In genomic region chr15:65836665-65837064, GRCh38 we compare ENCODE assay signal across 14 cellular contexts. TPM values are rescaled to one million over a fixed set of nuclear protein-coding genes. Genes with fewer than 3 reads are reported as not detected.
A peak's percentile ranks its signal among the peaks of the same experiment; 100 is the strongest.
DNase-seq lines count a peak whose midpoint lies in the region; ATAC-seq and TF ChIP-seq lines count a peak whose summit lies in the region.
"Had no signal": no experiment of that assay in that cellular context is flagged by ENCODE, and none has a peak within 500 bp of the region (broad histone marks: within the 10 kb centered on the region; RNA-seq: fewer than 3 reads in every experiment).

No MANE protein-coding gene starts in this region.

- peaks cover 27% of the 10 kb centered on the region for H3K4me1 ChIP-seq in CD8-positive, alpha-beta memory T cell (ENCODE audit: insufficient read depth, low read length)
- H3K4me1 ChIP-seq in sigmoid colon = peaks cover 0 to 41% (median 36%) of the 10 kb centered on the region in 4 donors

- peak in 1 of 5 donors; percentile 6 for DNase-seq in CD8-positive, alpha-beta memory T cell
- DNase-seq in GM13977 (ENCODE audit: low spot score) (no peak), RWPE1 (ENCODE audit: low spot score) (no peak), kidney epithelial cell (ENCODE audit: low read depth) (no peak), putamen (ENCODE audit: low spot score) (no peak), sigmoid colon (no peak)
- DNase-seq in activated effector memory CD4-positive, alpha-beta T cell treated with Interleukin-2 at 50 U/mL for 16 hours = no peak
- DNase-seq: dorsolateral prefrontal cortex; left ventricle myocardium superior; NCI-H1436; stimulated activated CD4-positive, alpha-beta T cell treated with anti-CD3 and anti-CD28 coated beads, Interleukin-1b, Interleukin-23, amount 100 ng/mL, for 48 hours; T-helper 9 cell had no signal

- peaks cover 27 to 33% (median 30%) of the 10 kb centered on the region in 3 donors for H3K4me1 Mint-ChIP-seq in CD8-positive, alpha-beta memory T cell

- H3K27ac ChIP-seq in CD8-positive, alpha-beta memory T cell (ENCODE audit: low read depth, low read length) = peak overlapping the region; percentile 68
- H3K27ac ChIP-seq in RWPE1 (no peak overlapping the region), sigmoid colon (no peak overlapping the region)

- POLR2A ChIA-PET in CD8-positive, alpha-beta memory T cell (lab: Charles Lee) = interaction anchor here (0.6 kb wide), 1 partner anchor 92 kb away, joined by 3 read pairs; no protein-coding TSS in a partner anchor
- POLR2A ChIA-PET in RWPE1 (lab: Yijun Ruan, JAX; ENCODE audit: low non-redundant PET) = no interaction called here

- 86 to 91% methylated on average over 4 of the region's 4 CpGs for WGBS in sigmoid colon, 2 donors

- no peaks in the 10 kb centered on the region for H3K36me3 Mint-ChIP-seq in CD8-positive, alpha-beta memory T cell

- no peak for ATAC-seq in HG03442 (IDR thresholded peaks at IDR 0.05; ENCODE audit: unreplicated experiment)
- ATAC-seq: left ventricle myocardium superior had no signal

- H3K4me3 Mint-ChIP-seq in CD8-positive, alpha-beta memory T cell = no peak overlapping the region
- H3K4me3 Mint-ChIP-seq: stimulated activated naive CD8-positive, alpha-beta T cell treated with anti-CD3 and anti-CD28 coated beads, Interleukin-15, Interleukin-2, amounts not matched to agents 100 ng/mL and 50 ng/mL, for 24 hours had no signal

- H3K36me3 ChIP-seq in CD8-positive, alpha-beta memory T cell (ENCODE audit: insufficient read depth, low read length) = no peaks in the 10 kb centered on the region
- H3K36me3 ChIP-seq in kidney epithelial cell (ENCODE audit: control insufficient read depth, insufficient read depth, low read length) (no peaks in the 10 kb centered on the region), sigmoid colon (no peaks in the 10 kb centered on the region)

- H3K4me3 ChIP-seq in CD8-positive, alpha-beta memory T cell (ENCODE audit: low read length) = no peak overlapping the region
- H3K4me3 ChIP-seq in kidney epithelial cell (ENCODE audit: low read depth, low read length) = no peak overlapping the region
- H3K4me3 ChIP-seq in sigmoid colon = no peak overlapping the region

- in situ Hi-C loops in GM13977 (cut with MboI; ENCODE audit: low pct_unique_long_range_greater_than_20kb, low sequenced_read_pairs, unreplicated experiment) = no loop called here

- TF ChIP-seq CTCF in GM13977 (IDR thresholded peaks at IDR 0.05; ENCODE audit: extremely low read depth, insufficient read depth, missing control alignments) (peak; percentile 74), RWPE1 (conservative IDR thresholded peaks at IDR 0.05; ENCODE audit: low read depth) (peak; percentile 9; the same call in 1 of the 2 replicates), kidney epithelial cell (IDR thresholded peaks at IDR 0.05; ENCODE audit: insufficient read depth, low read length, poor library complexity, severe bottlenecking) (peak; percentile 8), sigmoid colon (IDR thresholded peaks at IDR 0.05) (no peak)

- CTCF ChIA-PET in CD8-positive, alpha-beta memory T cell (lab: Charles Lee) = interaction anchor here (0.9 to 2.8 kb wide), 10 partner anchors 10 to 198 kb away, joined by 3 to 11 read pairs (median 4); partner anchors contain the start of gene RAB11A
- CTCF ChIA-PET in RWPE1 (lab: Yijun Ruan, JAX) = interaction anchor here (0.6 to 0.7 kb wide), 3 partner anchors 12 to 470 kb away, joined by 3 to 5 read pairs (median 3); no protein-coding TSS in a partner anchor

- H3K9me3 ChIP-seq in CD8-positive, alpha-beta memory T cell (ENCODE audit: low read length) = no peaks in the 10 kb centered on the region
- no peaks in the 10 kb centered on the region for H3K9me3 ChIP-seq in sigmoid colon

- TF ChIP-seq EP300 in sigmoid colon (IDR thresholded peaks at IDR 0.05) = no peak

- no peak overlapping the region for H3K27ac Mint-ChIP-seq in CD8-positive, alpha-beta memory T cell
- H3K27ac Mint-ChIP-seq: stimulated activated naive CD8-positive, alpha-beta T cell treated with anti-CD3 and anti-CD28 coated beads, Interleukin-15, Interleukin-2, amounts not matched to agents 100 ng/mL and 50 ng/mL, for 24 hours had no signal

- H3K27me3 Mint-ChIP-seq in CD8-positive, alpha-beta memory T cell = no peaks in the 10 kb centered on the region
- H3K27me3 Mint-ChIP-seq: stimulated activated naive CD8-positive, alpha-beta T cell treated with anti-CD3 and anti-CD28 coated beads, Interleukin-15, Interleukin-2, amounts not matched to agents 100 ng/mL and 50 ng/mL, for 24 hours had no signal

- H3K9me3 Mint-ChIP-seq in CD8-positive, alpha-beta memory T cell = no peaks in the 10 kb centered on the region
- H3K9me3 Mint-ChIP-seq: stimulated activated naive CD8-positive, alpha-beta T cell treated with anti-CD3 and anti-CD28 coated beads, Interleukin-15, Interleukin-2, amounts not matched to agents 100 ng/mL and 50 ng/mL, for 24 hours had no signal

- no peak for TF ChIP-seq POLR2A in sigmoid colon (IDR thresholded peaks at IDR 0.05)

- no peaks in the 10 kb centered on the region for H3K27me3 ChIP-seq in CD8-positive, alpha-beta memory T cell (ENCODE audit: insufficient read depth, low read length, poor library complexity, severe bottlenecking)
- H3K27me3 ChIP-seq in kidney epithelial cell (ENCODE audit: control insufficient read depth, insufficient read depth, low read length) (no peaks in the 10 kb centered on the region), sigmoid colon (no peaks in the 10 kb centered on the region)
- H3K27me3 ChIP-seq: dorsolateral prefrontal cortex had no signal

- intact Hi-C loops in sigmoid colon (cut with DNase I) = no loop called here

RNA-seq across cellular contexts. Expression of gene RAB11A, which starts 32.6 kb away (rescaled TPM):
- total RNA-seq in CD8-positive, alpha-beta memory T cell = 100 to 1,000 TPM; 158 to 159 TPM
- polyA plus RNA-seq in CD8-positive, alpha-beta memory T cell = 194 TPM
- 295 and 307 TPM in 2 replicates for total RNA-seq in kidney epithelial cell
- total RNA-seq in sigmoid colon = 100 to 1,000 TPM in 1 of 4 donors, 10 to 100 TPM in 3; 74.2 to 112 (median 90.3) TPM
- polyA plus RNA-seq in sigmoid colon = 100 to 1,000 TPM; 291 to 468 (median 344) TPM

RNA-seq across cellular contexts. Expression of gene DENND4A, which starts 44.6 kb away (rescaled TPM):
- total RNA-seq in CD8-positive, alpha-beta memory T cell = 10 to 100 TPM; 47.2 to 54.3 TPM
- 21.5 TPM for polyA plus RNA-seq in CD8-positive, alpha-beta memory T cell
- total RNA-seq in kidney epithelial cell = 8.5 and 11.6 TPM in 2 replicates
- total RNA-seq in sigmoid colon = 10 to 100 TPM; 29.3 to 46.1 (median 43.9) TPM
- polyA plus RNA-seq in sigmoid colon = 10 to 100 TPM in 1 of 3 donors, 1 to 10 TPM in 2; 2.4 to 10.5 (median 4.9) TPM

Comparison
In these comparisons a context has a peak if more than half of its experiments do, and no peak if none do; other contexts are left out.
1. CTCF ChIP-seq: peak in GM13977 (single experiment), RWPE1 (single experiment) and kidney epithelial cell (single experiment); none in sigmoid colon (0 of 4).